ENCODE assay signal across 17 cellular contexts in genomic region chr9:121709798-121710197, GRCh38. TPM values are rescaled to one million over a fixed set of nuclear protein-coding genes. Genes with fewer than 3 reads are reported as not detected.
A peak's percentile ranks its signal among the peaks of the same experiment; 100 is the strongest.
DNase-seq lines count a peak whose midpoint lies in the region; ATAC-seq and TF ChIP-seq lines count a peak whose summit lies in the region.
"Had no signal": no experiment of that assay in that cellular context is flagged by ENCODE, and none has a peak within 500 bp of the region (broad histone marks: within the 10 kb centered on the region; RNA-seq: fewer than 3 reads in every experiment).

No MANE protein-coding gene starts in this region.

- TF ChIP-seq EP300 in transverse colon (IDR thresholded peaks at IDR 0.05; ENCODE audit: low read depth), result no peak

- no peak for TF ChIP-seq CTCF in transverse colon (IDR thresholded peaks at IDR 0.05)

- H3K27ac ChIP-seq in transverse colon, result peak overlapping the region; percentile 29 to 55 (median 44)
- H3K27ac ChIP-seq: parathyroid adenoma had no signal

- H3K36me3 ChIP-seq in transverse colon, result no peaks in the 10 kb centered on the region

- H3K4me3 ChIP-seq in transverse colon, result no peak overlapping the region
- H3K4me3 ChIP-seq: GM12878 had no signal

- no peaks in the 10 kb centered on the region for H3K9me3 ChIP-seq in transverse colon

- 40 to 65% methylated on average over 2 to 4 of the region's 4 CpGs for WGBS in transverse colon (ENCODE audit: low coverage in 1 of 2), 2 donors

- TF ChIP-seq POLR2A in transverse colon (IDR thresholded peaks at IDR 0.05), result no peak

- intact Hi-C loops in Right ventricle myocardium inferior (cut with DNase I) (no loop called here), cardiac septum (cut with DNase I) (no loop called here), left ventricle myocardium superior (cut with micrococcal nuclease) (no loop called here), transverse colon (cut with DNase I; ENCODE audit: low total_unique reads) (no loop called here)

- in situ Hi-C loops in transverse colon (cut with MboI; ENCODE audit: low pct_ligation_motif_present in 1 of 4, low pct_unique_long_range_greater_than_20kb in 1 of 4, low sequenced_read_pairs in 3 of 4), result no loop called here

- DNase-seq in Right ventricle myocardium inferior (ENCODE audit: missing footprints) (peak; percentile 55), cardiac septum (ENCODE audit: low spot score) (no peak), NCI-H446 treated with DMSO at 0.1 percent for 48 hours (lab: John Stamatoyannopoulos, UW) (peak; percentile 27), left ventricle myocardium superior (peak; percentile 58), transverse colon (no peak), mucosa of gallbladder (ENCODE audit: low spot score) (no peak), HuH-7.5 (ENCODE audit: low spot score) (no peak)
- DNase-seq in stimulated activated naive CD8-positive, alpha-beta T cell treated with anti-CD3 and anti-CD28 coated beads, Interleukin-15, Interleukin-2, amounts not matched to agents 100 U/mL and 50 U/mL, for 24 hours, result no peak
- DNase-seq: activated CD4-positive, alpha-beta T cell treated with anti-CD3 and anti-CD28 coated beads, Interleukin-2, amount 50 U/mL, for 1 hour; cerebellar nuclear complex; effector memory CD4-positive, alpha-beta T cell; naive thymus-derived CD4-positive, alpha-beta T cell; NCI-H1436 treated with DMSO at 0.1 percent for 48 hours; NCI-H524; T-cell had no signal

- no peaks in the 10 kb centered on the region for H3K27me3 ChIP-seq in transverse colon

- ATAC-seq in Right ventricle myocardium inferior (peak; percentile 73), left ventricle myocardium superior (peak; percentile 88)
- ATAC-seq in stimulated activated naive CD8-positive, alpha-beta T cell treated with anti-CD3 and anti-CD28 coated beads, Interleukin-15, Interleukin-2, amounts not matched to agents 100 U/mL and 50 U/mL, for 24 hours, result no peak
- ATAC-seq: GM12878; naive thymus-derived CD4-positive, alpha-beta T cell; T-cell had no signal

- H3K4me1 ChIP-seq in transverse colon, result peaks cover 4 to 32% (median 16%) of the 10 kb centered on the region in 4 donors

RNA-seq across cellular contexts. Expression of gene DAB2IP, which starts 58.4 kb away (rescaled TPM):
- 53.0 TPM for total RNA-seq in Right ventricle myocardium inferior
- 60.3 TPM for total RNA-seq in cardiac septum
- 54.8 TPM for total RNA-seq in left ventricle myocardium superior
- total RNA-seq in transverse colon, result 100 to 1,000 TPM in 1 of 4 donors, 10 to 100 TPM in 3; 84.2 to 159 (median 90.7) TPM
- total RNA-seq in mucosa of gallbladder, result 114 TPM

Comparison
In these comparisons a context has a peak if more than half of its experiments do, and no peak if none do; other contexts are left out.
1. DNase-seq: peak in Right ventricle myocardium inferior (single experiment), NCI-H446 treated with DMSO at 0.1 percent for 48 hours (single experiment) and left ventricle myocardium superior (single experiment); none in cardiac septum (single experiment), transverse colon (single experiment), stimulated activated naive CD8-positive, alpha-beta T cell treated with anti-CD3 and anti-CD28 coated beads, Interleukin-15, Interleukin-2, amounts not matched to agents 100 U/mL and 50 U/mL, for 24 hours (single experiment), mucosa of gallbladder (single experiment) and HuH-7.5 (single experiment).